ENCODE assay signal across 23 cellular contexts in genomic region chr2:213419980-213420379, GRCh38.
"Had no signal": no experiment of that assay in that cellular context is flagged by ENCODE, and none has a peak within 500 bp of the region (broad histone marks: within the 10 kb centered on the region; RNA-seq: fewer than 3 reads in every experiment).

No MANE protein-coding gene starts in this region.

- H3K27ac ChIP-seq: colonic mucosa, coronary artery, dorsolateral prefrontal cortex, epithelial cell of prostate, esophagus muscularis mucosa, esophagus squamous epithelium, foreskin keratinocyte, gastrocnemius medialis, gastroesophageal sphincter, heart left ventricle, heart right ventricle had no signal

- H3K36me3 ChIP-seq: colonic mucosa, esophagus muscularis mucosa, esophagus squamous epithelium, gastrocnemius medialis, gastroesophageal sphincter, heart left ventricle, heart right ventricle had no signal

- H3K9me3 ChIP-seq: colonic mucosa, esophagus muscularis mucosa, esophagus squamous epithelium, gastrocnemius medialis, gastroesophageal sphincter, heart left ventricle, heart right ventricle had no signal

- H3K4me3 ChIP-seq: colonic mucosa, coronary artery, dorsolateral prefrontal cortex, esophagus muscularis mucosa, esophagus squamous epithelium, gastrocnemius medialis, gastroesophageal sphincter, heart left ventricle, heart right ventricle had no signal

- H3K27me3 ChIP-seq: colonic mucosa, dorsolateral prefrontal cortex, esophagus muscularis mucosa, esophagus squamous epithelium, foreskin keratinocyte, gastrocnemius medialis, gastroesophageal sphincter, heart left ventricle, heart right ventricle had no signal

- DNase-seq: colonic mucosa; cortex of kidney; dermis blood vessel endothelial cell; dorsolateral prefrontal cortex; effector CD4-positive, alpha-beta T cell; effector CD8-positive, alpha-beta T cell; effector memory CD4-positive, alpha-beta T cell; effector memory CD8-positive, alpha-beta T cell; endodermal cell; erythroblast; esophagus squamous epithelium; foreskin fibroblast; foreskin keratinocyte; foreskin melanocyte; gastrocnemius medialis; glutamatergic neuron; head of caudate nucleus; heart left ventricle; heart right ventricle had no signal
